1 cellular context compared by ENCODE assay signal in genomic region chr2:26244479-26245230, GRCh38.
TF ChIP-seq lines count a peak whose summit lies in the region.

Gene HADHA (minus strand): TSS chr2:26244632. CDS start chr2:26244596, 36 bp downstream.
Gene HADHB (plus strand): TSS chr2:26244939. CDS start chr2:26254255, 9,316 bp downstream.

TF ChIP-seq in GM23338, 12 proteins besides CTCF, POLR2A, EP300 and RAD21 (continued from another document):
- TF ChIP-seq, protein P1, sequence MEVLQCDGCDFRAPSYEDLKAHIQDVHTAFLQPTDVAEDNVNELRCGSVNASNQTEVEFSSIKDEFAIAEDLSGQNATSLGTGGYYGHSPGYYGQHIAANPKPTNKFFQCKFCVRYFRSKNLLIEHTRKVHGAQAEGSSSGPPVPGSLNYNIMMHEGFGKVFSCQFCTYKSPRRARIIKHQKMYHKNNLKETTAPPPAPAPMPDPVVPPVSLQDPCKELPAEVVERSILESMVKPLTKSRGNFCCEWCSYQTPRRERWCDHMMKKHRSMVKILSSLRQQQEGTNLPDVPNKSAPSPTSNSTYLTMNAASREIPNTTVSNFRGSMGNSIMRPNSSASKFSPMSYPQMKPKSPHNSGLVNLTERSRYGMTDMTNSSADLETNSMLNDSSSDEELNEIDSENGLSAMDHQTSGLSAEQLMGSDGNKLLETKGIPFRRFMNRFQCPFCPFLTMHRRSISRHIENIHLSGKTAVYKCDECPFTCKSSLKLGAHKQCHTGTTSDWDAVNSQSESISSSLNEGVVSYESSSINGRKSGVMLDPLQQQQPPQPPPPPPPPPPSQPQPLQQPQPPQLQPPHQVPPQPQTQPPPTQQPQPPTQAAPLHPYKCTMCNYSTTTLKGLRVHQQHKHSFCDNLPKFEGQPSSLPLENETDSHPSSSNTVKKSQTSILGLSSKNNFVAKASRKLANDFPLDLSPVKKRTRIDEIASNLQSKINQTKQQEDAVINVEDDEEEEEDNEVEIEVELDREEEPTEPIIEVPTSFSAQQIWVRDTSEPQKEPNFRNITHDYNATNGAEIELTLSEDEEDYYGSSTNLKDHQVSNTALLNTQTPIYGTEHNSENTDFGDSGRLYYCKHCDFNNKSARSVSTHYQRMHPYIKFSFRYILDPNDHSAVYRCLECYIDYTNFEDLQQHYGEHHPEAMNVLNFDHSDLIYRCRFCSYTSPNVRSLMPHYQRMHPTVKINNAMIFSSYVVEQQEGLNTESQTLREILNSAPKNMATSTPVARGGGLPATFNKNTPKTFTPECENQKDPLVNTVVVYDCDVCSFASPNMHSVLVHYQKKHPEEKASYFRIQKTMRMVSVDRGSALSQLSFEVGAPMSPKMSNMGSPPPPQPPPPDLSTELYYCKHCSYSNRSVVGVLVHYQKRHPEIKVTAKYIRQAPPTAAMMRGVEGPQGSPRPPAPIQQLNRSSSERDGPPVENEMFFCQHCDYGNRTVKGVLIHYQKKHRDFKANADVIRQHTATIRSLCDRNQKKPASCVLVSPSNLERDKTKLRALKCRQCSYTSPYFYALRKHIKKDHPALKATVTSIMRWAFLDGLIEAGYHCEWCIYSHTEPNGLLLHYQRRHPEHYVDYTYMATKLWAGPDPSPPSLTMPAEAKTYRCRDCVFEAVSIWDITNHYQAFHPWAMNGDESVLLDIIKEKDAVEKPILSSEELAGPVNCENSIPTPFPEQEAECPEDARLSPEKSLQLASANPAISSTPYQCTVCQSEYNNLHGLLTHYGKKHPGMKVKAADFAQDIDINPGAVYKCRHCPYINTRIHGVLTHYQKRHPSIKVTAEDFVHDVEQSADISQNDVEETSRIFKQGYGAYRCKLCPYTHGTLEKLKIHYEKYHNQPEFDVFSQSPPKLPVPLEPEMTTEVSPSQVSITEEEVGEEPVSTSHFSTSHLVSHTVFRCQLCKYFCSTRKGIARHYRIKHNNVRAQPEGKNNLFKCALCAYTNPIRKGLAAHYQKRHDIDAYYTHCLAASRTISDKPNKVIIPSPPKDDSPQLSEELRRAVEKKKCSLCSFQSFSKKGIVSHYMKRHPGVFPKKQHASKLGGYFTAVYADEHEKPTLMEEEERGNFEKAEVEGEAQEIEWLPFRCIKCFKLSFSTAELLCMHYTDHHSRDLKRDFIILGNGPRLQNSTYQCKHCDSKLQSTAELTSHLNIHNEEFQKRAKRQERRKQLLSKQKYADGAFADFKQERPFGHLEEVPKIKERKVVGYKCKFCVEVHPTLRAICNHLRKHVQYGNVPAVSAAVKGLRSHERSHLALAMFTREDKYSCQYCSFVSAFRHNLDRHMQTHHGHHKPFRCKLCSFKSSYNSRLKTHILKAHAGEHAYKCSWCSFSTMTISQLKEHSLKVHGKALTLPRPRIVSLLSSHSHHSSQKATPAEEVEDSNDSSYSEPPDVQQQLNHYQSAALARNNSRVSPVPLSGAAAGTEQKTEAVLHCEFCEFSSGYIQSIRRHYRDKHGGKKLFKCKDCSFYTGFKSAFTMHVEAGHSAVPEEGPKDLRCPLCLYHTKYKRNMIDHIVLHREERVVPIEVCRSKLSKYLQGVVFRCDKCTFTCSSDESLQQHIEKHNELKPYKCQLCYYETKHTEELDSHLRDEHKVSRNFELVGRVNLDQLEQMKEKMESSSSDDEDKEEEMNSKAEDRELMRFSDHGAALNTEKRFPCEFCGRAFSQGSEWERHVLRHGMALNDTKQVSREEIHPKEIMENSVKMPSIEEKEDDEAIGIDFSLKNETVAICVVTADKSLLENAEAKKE (CRISPR knock-in tag; IDR thresholded peaks at IDR 0.05), result no peak
- TF ChIP-seq EZH2 (IDR thresholded peaks at IDR 0.05; ENCODE audit: low read depth, unreplicated experiment), result no peak
- TF ChIP-seq POLR2AphosphoS5 (IDR thresholded peaks at IDR 0.05; ENCODE audit: low read depth), result peak; percentile 86
- no peak for TF ChIP-seq JUNB (IDR thresholded peaks at IDR 0.05; ENCODE audit: unreplicated experiment)
